ENCODE assay signal across 12 cellular contexts in genomic region chr5:1512541-1513291, GRCh38. TPM values are rescaled to one million over a fixed set of nuclear protein-coding genes. Genes with fewer than 3 reads are reported as not detected.
A peak's percentile ranks its signal among the peaks of the same experiment; 100 is the strongest.
DNase-seq lines count a peak whose midpoint lies in the region; ATAC-seq and TF ChIP-seq lines count a peak whose summit lies in the region.
"Had no signal": no experiment of that assay in that cellular context is flagged by ENCODE, and none has a peak within 500 bp of the region (broad histone marks: within the 10 kb centered on the region; RNA-seq: fewer than 3 reads in every experiment).

No MANE protein-coding gene starts in this region.

- H3K27me3 ChIP-seq in H7 (ENCODE audit: control insufficient read depth, insufficient read depth, low read length) = no peaks in the 10 kb centered on the region
- H3K27me3 ChIP-seq: esophagus squamous epithelium had no signal

- peak overlapping the region; percentile 21 to 66 for H3K27ac Mint-ChIP-seq in natural killer cell treated with Interleukin-12 subunit alpha and Interleukin-12 subunit beta and Interleukin-15 and Interleukin-18, amount 100 ng/mL, for 72 hours

- H3K36me3 ChIP-seq in H7 (replicated peaks; ENCODE audit: control insufficient read depth, insufficient read depth, low read length) = peaks cover 9% of the 10 kb centered on the region

- no peak for ATAC-seq in natural killer cell treated with Interleukin-12 subunit alpha and Interleukin-12 subunit beta and Interleukin-15 and Interleukin-18, amount 100 ng/mL, for 72 hours
- no peak for ATAC-seq in GM18909 (IDR thresholded peaks at IDR 0.05; ENCODE audit: poor library complexity, unreplicated experiment)

- no peak overlapping the region for H3K27ac ChIP-seq in coronary artery
- H3K27ac ChIP-seq: esophagus squamous epithelium had no signal

- H3K4me3 ChIP-seq in H7 (ENCODE audit: insufficient read depth, low read depth, low read length) (no peak overlapping the region), coronary artery (no peak overlapping the region)
- H3K4me3 ChIP-seq: esophagus squamous epithelium had no signal

- DNase-seq in 8988T = peak; percentile 30
- peak; percentile 68 for DNase-seq in H7
- peak; percentile 47 for DNase-seq in coronary artery (ENCODE audit: low spot score)
- DNase-seq in natural killer cell treated with Interleukin-12 subunit alpha and Interleukin-12 subunit beta and Interleukin-15 and Interleukin-18, amount 100 ng/mL, for 72 hours (ENCODE audit: low spot score) = peak; percentile 48
- no peak for DNase-seq in iPS-NIHi7 (ENCODE audit: extremely low spot score)
- no peak for DNase-seq in SHP77 treated with DMSO at 0.1 percent for 48 hours (lab: John Stamatoyannopoulos, UW)
- no peak for DNase-seq in putamen (ENCODE audit: low spot score)
- DNase-seq: COR-L47; esophagus squamous epithelium; NK-92 treated with Interleukin-12 subunit alpha and Interleukin-12 subunit beta, amount 100 ng/mL, for 24 hours; substantia nigra had no signal

- H3K9me3 Mint-ChIP-seq in natural killer cell treated with Interleukin-12 subunit alpha and Interleukin-12 subunit beta and Interleukin-15 and Interleukin-18, amount 100 ng/mL, for 72 hours = no peaks in the 10 kb centered on the region

- H3K27me3 Mint-ChIP-seq in natural killer cell treated with Interleukin-12 subunit alpha and Interleukin-12 subunit beta and Interleukin-15 and Interleukin-18, amount 100 ng/mL, for 72 hours = no peaks in the 10 kb centered on the region

- H3K4me3 Mint-ChIP-seq in natural killer cell treated with Interleukin-12 subunit alpha and Interleukin-12 subunit beta and Interleukin-15 and Interleukin-18, amount 100 ng/mL, for 72 hours = no peak overlapping the region

- H3K36me3 Mint-ChIP-seq in natural killer cell treated with Interleukin-12 subunit alpha and Interleukin-12 subunit beta and Interleukin-15 and Interleukin-18, amount 100 ng/mL, for 72 hours = no peaks in the 10 kb centered on the region

- TF ChIP-seq CTCF in coronary artery (IDR thresholded peaks at IDR 0.05) = no peak

- peaks cover 46 to 63% of the 10 kb centered on the region in 2 donors for H3K4me1 Mint-ChIP-seq in natural killer cell treated with Interleukin-12 subunit alpha and Interleukin-12 subunit beta and Interleukin-15 and Interleukin-18, amount 100 ng/mL, for 72 hours (ENCODE audit: low read depth in 2 of 2)

RNA-seq across cellular contexts. Expression of gene LPCAT1, which starts 11.0 kb away (rescaled TPM):
- 70.2 and 77.5 TPM in 2 replicates for total RNA-seq in H7 (2014; rRNA removed; shearing (Covaris generic))
- 100 to 1,000 TPM in 1 of 2 donors, 10 to 100 TPM in 1; 90.0 to 179 TPM for total RNA-seq in natural killer cell treated with Interleukin-12 subunit alpha and Interleukin-12 subunit beta and Interleukin-15 and Interleukin-18, amount 100 ng/mL, for 72 hours

Comparison
In these comparisons a context has a peak if more than half of its experiments do, and no peak if none do; other contexts are left out.
1. DNase-seq: peak in 8988T (single experiment), H7 (single experiment), coronary artery (single experiment) and natural killer cell treated with Interleukin-12 subunit alpha and Interleukin-12 subunit beta and Interleukin-15 and Interleukin-18, amount 100 ng/mL, for 72 hours (single experiment); none in iPS-NIHi7 (single experiment), SHP77 treated with DMSO at 0.1 percent for 48 hours (single experiment) and putamen (single experiment).